Comparison of ENCODE assay signal across 11 cellular contexts in the genomic region with DNA sequence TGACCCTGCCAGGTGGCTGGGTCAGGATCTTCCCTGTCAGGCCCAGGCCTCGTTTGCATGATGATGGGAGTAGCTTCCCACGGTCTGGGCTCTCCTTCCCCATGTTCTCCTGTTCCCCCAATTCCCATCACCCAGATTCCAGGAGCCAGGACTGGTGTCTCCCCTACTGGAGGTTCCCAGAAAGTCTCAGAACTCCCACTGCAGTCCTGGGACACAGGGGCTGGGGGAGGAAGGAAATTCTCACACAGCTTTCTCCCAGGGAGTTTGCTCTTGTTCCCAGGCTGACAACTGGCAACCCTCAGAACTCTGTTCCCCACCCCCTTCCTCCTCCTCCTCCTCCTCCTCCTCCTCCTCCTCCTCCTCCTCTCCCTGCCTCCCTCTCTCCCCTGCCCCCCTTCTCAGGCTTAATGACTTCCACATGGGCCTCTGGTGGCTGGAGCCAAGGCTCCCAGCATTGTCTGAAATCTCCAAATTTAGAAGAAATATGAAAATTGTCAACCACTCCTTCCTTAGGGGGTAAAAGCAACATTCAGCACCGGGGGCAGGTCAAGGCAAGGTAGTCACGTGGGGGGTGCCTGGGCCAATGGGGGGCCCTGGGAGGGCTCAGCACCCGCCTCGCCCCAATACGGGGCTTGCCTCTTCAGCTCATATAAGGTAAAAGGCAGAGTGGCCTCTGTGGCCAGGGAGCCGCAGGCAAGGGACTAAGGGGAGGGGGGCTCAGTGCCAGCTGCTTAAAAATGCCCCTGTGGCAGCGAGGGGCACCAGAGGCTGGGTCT. TPM values are rescaled to one million over a fixed set of nuclear protein-coding genes. Genes with fewer than 3 reads are reported as not detected.
DNase-seq lines count a peak whose midpoint lies in the region; ATAC-seq and TF ChIP-seq lines count a peak whose summit lies in the region.
"Had no signal": no experiment of that assay in that cellular context is flagged by ENCODE, and none has a peak within 500 bp of the region (broad histone marks: within the 10 kb centered on the region; RNA-seq: fewer than 3 reads in every experiment).

No MANE protein-coding gene starts in this region.

- no peak for TF ChIP-seq POLR2A in esophagus muscularis mucosa (IDR thresholded peaks at IDR 0.05; ENCODE audit: low read depth)

- H3K36me3 ChIP-seq in NT2/D1 (ENCODE audit: insufficient read depth, insufficient read length, low read length) (no peaks in the 10 kb centered on the region), esophagus muscularis mucosa (peaks cover 0 to 45% (median 38%) of the 10 kb centered on the region in 4 donors)
- H3K36me3 ChIP-seq: SJCRH30 had no signal

- peak overlapping the region; percentile 72 for H3K4me3 Mint-ChIP-seq in mesothelial cell of epicardium
- H3K4me3 Mint-ChIP-seq in type B pancreatic cell = peak overlapping the region; percentile 93
- H3K4me3 Mint-ChIP-seq: activated T-cell treated with anti-CD3 and anti-CD28 coated beads, Interleukin-2, amount 50 U/mL, for 4 hours had no signal

- TF ChIP-seq CTCF in esophagus muscularis mucosa (IDR thresholded peaks at IDR 0.05) (peak in 2 of 3 experiments; percentile 17 to 20), mesothelial cell of epicardium (IDR thresholded peaks at IDR 0.05; ENCODE audit: unreplicated experiment) (no peak), type B pancreatic cell (conservative IDR thresholded peaks at IDR 0.05) (no peak)

- 26% methylated on average over 8 of the region's 9 CpGs for whole genome bisulfite sequencing in esophagus muscularis mucosa

- DNase-seq in NT2/D1 (ENCODE audit: low read depth, low spot score) = no peak
- DNase-seq in esophagus muscularis mucosa (ENCODE audit: extremely low spot score) = no peak
- DNase-seq in mesothelial cell of epicardium (ENCODE audit: low spot score in 2 of 2, unreplicated experiment in 2 of 2) = no peak
- DNase-seq in type B pancreatic cell (ENCODE audit: extremely low spot score, unreplicated experiment) = no peak
- no peak for DNase-seq in DMS153 treated with DMSO at 0.1 percent for 48 hours (lab: John Stamatoyannopoulos, UW; ENCODE audit: unreplicated experiment)
- DNase-seq in activated CD4-positive, alpha-beta T cell treated with anti-CD3 and anti-CD28 coated beads for 48 hours = no peak
- DNase-seq in NCI-H526 (lab: John Stamatoyannopoulos, UW) = no peak
- DNase-seq: activated T-cell treated with anti-CD3 and anti-CD28 coated beads, Interleukin-2, amount 50 U/mL, for 4 hours; MM.1S; SJCRH30 had no signal

- H3K9me3 Mint-ChIP-seq in mesothelial cell of epicardium = no peaks in the 10 kb centered on the region
- no peaks in the 10 kb centered on the region for H3K9me3 Mint-ChIP-seq in type B pancreatic cell
- H3K9me3 Mint-ChIP-seq: activated T-cell treated with anti-CD3 and anti-CD28 coated beads, Interleukin-2, amount 50 U/mL, for 4 hours had no signal

- peaks cover 16% of the 10 kb centered on the region for H3K4me1 ChIP-seq in NT2/D1 (ENCODE audit: insufficient read depth, insufficient read length)
- peaks cover 14 to 29% (median 28%) of the 10 kb centered on the region in 4 donors for H3K4me1 ChIP-seq in esophagus muscularis mucosa

- no peak for ATAC-seq in GM19463 (IDR thresholded peaks at IDR 0.05; ENCODE audit: unreplicated experiment)
- ATAC-seq: activated T-cell treated with anti-CD3 and anti-CD28 coated beads, Interleukin-2, amount 50 U/mL, for 4 hours had no signal

- intact Hi-C loops in esophagus muscularis mucosa (cut with DNase I) = no loop called here

- TF ChIP-seq EP300 in esophagus muscularis mucosa (IDR thresholded peaks at IDR 0.05) = peak; percentile 5

- peak overlapping the region; percentile 35 for H3K9ac ChIP-seq in NT2/D1 (ENCODE audit: insufficient read length, low read depth)

- H3K36me3 Mint-ChIP-seq in mesothelial cell of epicardium (no peaks in the 10 kb centered on the region), type B pancreatic cell (no peaks in the 10 kb centered on the region)

- no peaks in the 10 kb centered on the region for H3K27me3 ChIP-seq in NT2/D1 (ENCODE audit: insufficient read depth, insufficient read length)
- H3K27me3 ChIP-seq in esophagus muscularis mucosa = no peaks in the 10 kb centered on the region
- H3K27me3 ChIP-seq: SJCRH30 had no signal

- H3K4me3 ChIP-seq in NT2/D1 (ENCODE audit: insufficient read length, low read depth) (no peak overlapping the region), esophagus muscularis mucosa (peak overlapping the region; percentile 62 to 77 (median 68))
- H3K4me3 ChIP-seq: SJCRH30 had no signal

- no peaks in the 10 kb centered on the region for H3K9me3 ChIP-seq in NT2/D1 (ENCODE audit: insufficient read depth, low read length)
- H3K9me3 ChIP-seq in esophagus muscularis mucosa = no peaks in the 10 kb centered on the region
- H3K9me3 ChIP-seq: SJCRH30 had no signal

- H3K27ac Mint-ChIP-seq in mesothelial cell of epicardium (peak overlapping the region; percentile 91), type B pancreatic cell (peak overlapping the region; percentile 57)

- H3K27ac ChIP-seq in esophagus muscularis mucosa (replicated peaks in 1 of 4) = peak overlapping the region; percentile 94 to 98 (median 96)
- H3K27ac ChIP-seq: SJCRH30 had no signal

- peaks cover 60% of the 10 kb centered on the region for H3K4me1 Mint-ChIP-seq in mesothelial cell of epicardium
- H3K4me1 Mint-ChIP-seq in type B pancreatic cell (ENCODE audit: unreplicated experiment) = peaks cover 47% of the 10 kb centered on the region

- H3K27me3 Mint-ChIP-seq in mesothelial cell of epicardium (ENCODE audit: low read depth) (no peaks in the 10 kb centered on the region), type B pancreatic cell (no peaks in the 10 kb centered on the region)

RNA-seq across cellular contexts. Expression of a gene that starts 27.3 kb away (rescaled TPM):
- 10 to 100 TPM in 2 of 4 donors, 1 to 10 TPM in 2; 2.5 to 20.3 (median 8.0) TPM for total RNA-seq in esophagus muscularis mucosa
- 0.34 TPM in 1 of 3 replicates, not detected in the others for total RNA-seq in mesothelial cell of epicardium
- total RNA-seq in type B pancreatic cell (ENCODE audit: low replicate concordance) = 0.46 TPM in 1 of 2 replicates, not detected in the other
- total RNA-seq: activated T-cell treated with anti-CD3 and anti-CD28 coated beads, Interleukin-2, amount 50 U/mL, for 4 hours had no signal

RNA-seq across cellular contexts. Expression of a gene that starts 48.5 kb away (rescaled TPM):
- total RNA-seq in esophagus muscularis mucosa (1 to 10 TPM; 4.0 to 5.8 (median 4.7) TPM), mesothelial cell of epicardium (23.2 to 23.6 TPM (median 23.5 TPM) in 3 replicates), type B pancreatic cell (ENCODE audit: low replicate concordance) (8.2 and 18.5 TPM in 2 replicates)

Comparison
In these comparisons a context has a peak if more than half of its experiments do, and no peak if none do; other contexts are left out.
1. CTCF ChIP-seq: peak in esophagus muscularis mucosa (2 of 3); none in mesothelial cell of epicardium (single experiment) and type B pancreatic cell (single experiment).